1 cellular context compared by ENCODE assay signal in genomic region chr1:181088079-181089016, GRCh38.
TF ChIP-seq lines count a peak whose summit lies in the region.

Gene IER5 (plus strand): TSS chr1:181088700. CDS start chr1:181088903, 203 bp downstream.

TF ChIP-seq in HepG2, 621 proteins besides CTCF, POLR2A, EP300 and RAD21 (continued from another document and continues in another):
- TF ChIP-seq DZIP1 (CRISPR knock-in tag; IDR thresholded peaks at IDR 0.05) (no peak), SOX5 (CRISPR knock-in tag; IDR thresholded peaks at IDR 0.05; ENCODE audit: borderline replicate concordance) (peak; percentile 39), ZBTB34 (CRISPR knock-in tag; IDR thresholded peaks at IDR 0.05) (peak; percentile 50; the same call in 1 of the 2 replicates), ATF7-NPFF (CRISPR knock-in tag; IDR thresholded peaks at IDR 0.05; ENCODE audit: low read depth) (peak; percentile 92), GABPB1 (CRISPR knock-in tag; IDR thresholded peaks at IDR 0.05) (peak; percentile 83), SIN3A (IDR thresholded peaks at IDR 0.05; ENCODE audit: borderline replicate concordance, low read depth, low read length) (peak; percentile 75; the same call in 1 of the 2 replicates), ZFY (CRISPR knock-in tag; IDR thresholded peaks at IDR 0.05) (peak; percentile 69; the same call in 1 of the 2 replicates), TERF1 (CRISPR knock-in tag; IDR thresholded peaks at IDR 0.05) (peak; percentile 65; the same call in 1 of the 2 replicates), ZNF414 (CRISPR knock-in tag; IDR thresholded peaks at IDR 0.05) (peak; percentile 49; the same call in 1 of the 2 replicates), ZFP37 (CRISPR knock-in tag; IDR thresholded peaks at IDR 0.05; ENCODE audit: borderline replicate concordance) (peak; percentile 68; the same call in 1 of the 2 replicates), KDM6A (CRISPR knock-in tag; IDR thresholded peaks at IDR 0.05; ENCODE audit: low read depth) (no peak), ZNF737 (CRISPR knock-in tag; IDR thresholded peaks at IDR 0.05; ENCODE audit: borderline replicate concordance) (no peak), ZNF761 (CRISPR knock-in tag; conservative IDR thresholded peaks at IDR 0.05) (peak; percentile 87; the same call in 1 of the 2 replicates), MAF1 (CRISPR knock-in tag; IDR thresholded peaks at IDR 0.05; ENCODE audit: borderline replicate concordance) (no peak), ZBTB7B (CRISPR knock-in tag; IDR thresholded peaks at IDR 0.05) (peak; percentile 78), ZNF839 (CRISPR knock-in tag; IDR thresholded peaks at IDR 0.05; ENCODE audit: borderline replicate concordance) (no peak), MYPOP (CRISPR knock-in tag; IDR thresholded peaks at IDR 0.05) (peak; percentile 96), MYNN (CRISPR knock-in tag; IDR thresholded peaks at IDR 0.05; ENCODE audit: low read depth) (no peak), ZNF205 (CRISPR knock-in tag; IDR thresholded peaks at IDR 0.05) (peak; percentile 65; the same call in 1 of the 2 replicates), ARID2 (CRISPR knock-in tag; IDR thresholded peaks at IDR 0.05; ENCODE audit: borderline replicate concordance) (no peak; the same call in 1 of the 2 replicates), GFI1 (CRISPR knock-in tag; IDR thresholded peaks at IDR 0.05; ENCODE audit: borderline replicate concordance) (0 out of 2 replicates have a peak, but pooled peaks have one; percentile 21), BRD4 (CRISPR knock-in tag; IDR thresholded peaks at IDR 0.05) (no peak), DR1 (CRISPR knock-in tag; IDR thresholded peaks at IDR 0.05) (peak; percentile 98), ZNF709 (CRISPR knock-in tag; IDR thresholded peaks at IDR 0.05) (no peak), TIGD3 (CRISPR knock-in tag; IDR thresholded peaks at IDR 0.05; ENCODE audit: borderline replicate concordance) (no peak), TBP (CRISPR knock-in tag; IDR thresholded peaks at IDR 0.05) (peak; percentile 79; the same call in 1 of the 2 replicates), ADNP (CRISPR knock-in tag; IDR thresholded peaks at IDR 0.05) (no peak), ZNF879 (CRISPR knock-in tag; IDR thresholded peaks at IDR 0.05) (no peak), ZNF281 (CRISPR knock-in tag; IDR thresholded peaks at IDR 0.05; ENCODE audit: borderline replicate concordance) (no peak), ZNF143 (CRISPR knock-in tag; IDR thresholded peaks at IDR 0.05) (0 out of 2 replicates have a peak, but pooled peaks have one; percentile 22), SRF (IDR thresholded peaks at IDR 0.05; ENCODE audit: low read depth, low read length) (0 out of 2 replicates have a peak, but pooled peaks have one; percentile 33), TBX3 (IDR thresholded peaks at IDR 0.05; ENCODE audit: borderline replicate concordance) (no peak), SP1 (IDR thresholded peaks at IDR 0.05) (no peak), SP1 (CRISPR knock-in tag; IDR thresholded peaks at IDR 0.05) (no peak; the same call in 1 of the 2 replicates), ZFX (CRISPR knock-in tag; IDR thresholded peaks at IDR 0.05; ENCODE audit: low read depth) (peak; percentile 81), TOE1 (CRISPR knock-in tag; IDR thresholded peaks at IDR 0.05) (no peak), ZNF180 (CRISPR knock-in tag; IDR thresholded peaks at IDR 0.05; ENCODE audit: borderline replicate concordance, low read depth) (0 out of 2 replicates have a peak, but pooled peaks have one; percentile 38), ZNF317 (CRISPR knock-in tag; IDR thresholded peaks at IDR 0.05) (peak; percentile 70), ZNF574 (CRISPR knock-in tag; IDR thresholded peaks at IDR 0.05) (peak; percentile 61; the same call in 1 of the 2 replicates), PHB2 (IDR thresholded peaks at IDR 0.05; ENCODE audit: partially characterized antibody) (no peak), NR2F2 (IDR thresholded peaks at IDR 0.05; ENCODE audit: borderline replicate concordance, low read depth) (no peak), MED8 (CRISPR knock-in tag; IDR thresholded peaks at IDR 0.05; ENCODE audit: insufficient replicate concordance) (peak; percentile 70), ZNF101 (CRISPR knock-in tag; IDR thresholded peaks at IDR 0.05; ENCODE audit: borderline replicate concordance, low read depth) (no peak), NCOA1 (CRISPR knock-in tag; IDR thresholded peaks at IDR 0.05) (no peak), POGK (CRISPR knock-in tag; conservative IDR thresholded peaks at IDR 0.05) (peak; percentile 66; the same call in 1 of the 2 replicates), NFKBIZ (CRISPR knock-in tag; IDR thresholded peaks at IDR 0.05) (no peak), BCL3 (CRISPR knock-in tag; IDR thresholded peaks at IDR 0.05) (peak; percentile 90; the same call in 1 of the 2 replicates), ZNF850 (CRISPR knock-in tag; conservative IDR thresholded peaks at IDR 0.05) (no peak), ZFP36L1 (CRISPR knock-in tag; IDR thresholded peaks at IDR 0.05) (peak; percentile 96), ZNF674 (CRISPR knock-in tag; IDR thresholded peaks at IDR 0.05; ENCODE audit: low read depth) (no peak), ZNF780A (CRISPR knock-in tag; IDR thresholded peaks at IDR 0.05) (no peak)
